1 cellular context compared by ENCODE assay signal in the genomic region with DNA sequence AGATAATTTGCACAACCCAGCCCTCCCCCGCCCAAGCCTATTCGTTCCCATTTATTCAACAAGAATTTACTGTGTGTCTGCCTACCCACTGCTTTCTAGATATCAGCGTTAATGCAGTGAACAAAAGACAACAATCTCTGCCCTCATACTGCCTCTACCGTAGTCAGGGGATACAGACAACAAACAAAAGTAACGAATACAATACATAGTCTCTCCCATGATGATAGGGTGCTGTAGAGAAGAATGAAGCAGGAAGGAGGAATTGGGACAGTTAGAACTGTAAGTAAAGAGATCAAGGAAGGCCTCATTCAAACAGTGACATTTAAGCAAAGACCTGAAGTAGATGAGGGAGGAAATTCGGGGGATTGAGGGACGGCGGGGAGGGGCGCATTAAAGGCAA.
TF ChIP-seq lines count a peak whose summit lies in the region.

No MANE protein-coding gene starts in this region.

TF ChIP-seq in K562, 482 proteins besides CTCF, POLR2A, EP300 and RAD21:
- TF ChIP-seq RFX1 (IDR thresholded peaks at IDR 0.05) (peak; percentile 45), FOXJ2 (tag; IDR thresholded peaks at IDR 0.05) (peak; percentile 40; the same call in 1 of the 2 replicates), KDM1A (IDR thresholded peaks at IDR 0.05) (no peak)
- TF ChIP-seq, protein P1, sequence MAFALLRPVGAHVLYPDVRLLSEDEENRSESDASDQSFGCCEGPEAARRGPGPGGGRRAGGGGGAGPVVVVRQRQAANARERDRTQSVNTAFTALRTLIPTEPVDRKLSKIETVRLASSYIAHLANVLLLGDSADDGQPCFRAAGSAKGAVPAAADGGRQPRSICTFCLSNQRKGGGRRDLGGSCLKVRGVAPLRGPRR (CRISPR knock-in tag; IDR thresholded peaks at IDR 0.05): no peak
